14 cellular contexts compared by ENCODE assay signal in the genomic region with DNA sequence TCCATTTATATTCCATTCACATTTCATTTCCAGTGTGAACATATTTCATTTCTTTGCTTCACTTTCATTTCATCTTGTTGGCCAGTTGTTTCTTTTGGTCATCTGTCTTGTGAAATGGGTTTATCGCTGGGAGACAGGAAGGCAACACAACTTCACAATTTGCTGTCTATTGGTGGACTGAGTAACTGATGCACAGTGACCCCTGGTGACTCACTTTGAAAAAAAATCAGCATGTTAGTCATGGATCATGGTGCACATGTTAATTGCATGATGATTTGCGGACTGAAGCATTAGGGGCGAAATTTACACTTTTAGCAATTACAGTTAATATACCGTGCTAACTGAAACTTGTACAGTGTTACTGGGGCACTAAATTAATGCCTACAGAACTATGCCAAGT. TPM values are rescaled to one million over a fixed set of nuclear protein-coding genes. Genes with fewer than 3 reads are reported as not detected.
DNase-seq lines count a peak whose midpoint lies in the region; ATAC-seq, FAIRE-seq and TF ChIP-seq lines count a peak whose summit lies in the region.
"Had no signal": no experiment of that assay in that cellular context is flagged by ENCODE, and none has a peak within 500 bp of the region (broad histone marks: within the 10 kb centered on the region; RNA-seq: fewer than 3 reads in every experiment).

No MANE protein-coding gene starts in this region.

- H3K9me3 Mint-ChIP-seq in type B pancreatic cell: no peaks in the 10 kb centered on the region
- H3K9me3 Mint-ChIP-seq: brain had no signal

- H3K27me3 ChIP-seq in bronchial epithelial cell (ENCODE audit: control insufficient read depth, insufficient read depth, low read length): no peaks in the 10 kb centered on the region

- H3K27me3 Mint-ChIP-seq in type B pancreatic cell: no peaks in the 10 kb centered on the region

- no peak overlapping the region for H3K4me3 Mint-ChIP-seq in type B pancreatic cell

- CTCF ChIA-PET in GM10248 (lab: Yijun Ruan, JAX): interaction anchor here (0.8 to 3.3 kb wide), 4 partner anchors 16 to 345 kb away, joined by 3 to 11 read pairs (median 4); no protein-coding TSS in a partner anchor

- POLR2A ChIA-PET in GM10248 (lab: Yijun Ruan, JAX): no interaction called here

- H3K36me3 ChIP-seq in bronchial epithelial cell (ENCODE audit: control insufficient read depth, insufficient read depth, low read length) (no peaks in the 10 kb centered on the region), mucosa of descending colon (ENCODE audit: low read depth) (no peaks in the 10 kb centered on the region)

- no peak for FAIRE-seq in bronchial epithelial cell (lab: Jason Lieb, UNC)
- FAIRE-seq: endothelial cell of umbilical vein had no signal

- no peak for DNase-seq in GM10248 (ENCODE audit: extremely low spot score)
- peak; percentile 63 for DNase-seq in M059J (ENCODE audit: low read depth)
- DNase-seq in bronchial epithelial cell (ENCODE audit: low read depth): peak; percentile 31
- DNase-seq in mucosa of descending colon: peak in 1 of 3 donors; percentile 21
- DNase-seq in H4 (ENCODE audit: low spot score): no peak
- no peak for DNase-seq in type B pancreatic cell (ENCODE audit: extremely low spot score, unreplicated experiment)
- DNase-seq in effector CD4-positive, alpha-beta T cell: no peak
- DNase-seq: activated CD4-positive, alpha-beta T cell treated with anti-CD3 and anti-CD28 coated beads for 48 hours; NCI-H1105; NCI-H510A treated with DMSO at 0.1 percent for 48 hours; substantia nigra had no signal

- no peaks in the 10 kb centered on the region for H3K4me1 ChIP-seq in mucosa of descending colon (ENCODE audit: low read depth)

- H3K4me3 ChIP-seq in bronchial epithelial cell (ENCODE audit: low read depth, low read length) (no peak overlapping the region), mucosa of descending colon (no peak overlapping the region)

- ATAC-seq in mucosa of descending colon: peak; percentile 41
- no peak for ATAC-seq in HG02759 (IDR thresholded peaks at IDR 0.05; ENCODE audit: unreplicated experiment)

- H3K4me1 Mint-ChIP-seq in type B pancreatic cell (ENCODE audit: unreplicated experiment): peaks cover 11% of the 10 kb centered on the region

- H3K9me3 ChIP-seq in mucosa of descending colon: no peaks in the 10 kb centered on the region

- intact Hi-C loops in mucosa of descending colon (cut with DNase I, micrococcal nuclease): no loop called here

- TF ChIP-seq CTCF in GM10248 (IDR thresholded peaks at IDR 0.05; ENCODE audit: control extremely low read depth, extremely low read depth, low read depth, missing control alignments) (peak; percentile 5), bronchial epithelial cell (IDR thresholded peaks at IDR 0.05; ENCODE audit: insufficient read depth, low read length, severe bottlenecking) (no peak), mucosa of descending colon (IDR thresholded peaks at IDR 0.05) (no peak), type B pancreatic cell (conservative IDR thresholded peaks at IDR 0.05) (no peak)

- H3K36me3 Mint-ChIP-seq in type B pancreatic cell: no peaks in the 10 kb centered on the region
- H3K36me3 Mint-ChIP-seq: brain had no signal

- no peak overlapping the region for H3K27ac Mint-ChIP-seq in type B pancreatic cell

RNA-seq across cellular contexts. Expression of a gene that starts 37.1 kb away (rescaled TPM):
- 1.8 and 2.8 TPM in 2 replicates for total RNA-seq in M059J (2014; rRNA removed; shearing (Covaris generic))
- under 0.01 and 0.26 TPM in 2 replicates for total RNA-seq in bronchial epithelial cell
- total RNA-seq in mucosa of descending colon: 10 to 100 TPM in 1 of 3 donors, 1 to 10 TPM in 2; 4.3 to 34.9 (median 5.7) TPM
- total RNA-seq in H4 (2014; rRNA removed; shearing (Covaris generic)): 0.04 TPM in 1 of 2 replicates, not detected in the other
- total RNA-seq in type B pancreatic cell (ENCODE audit: low replicate concordance): 12.0 and 14.0 TPM in 2 replicates
- total RNA-seq: endothelial cell of umbilical vein had no signal

Comparison
In these comparisons a context has a peak if more than half of its experiments do, and no peak if none do; other contexts are left out.
1. DNase-seq: peak in M059J (single experiment) and bronchial epithelial cell (single experiment); none in GM10248 (single experiment), H4 (single experiment), type B pancreatic cell (single experiment) and effector CD4-positive, alpha-beta T cell (single experiment).